Comparison of ENCODE assay signal across 1 cellular context in genomic region chr12:122420471-122421262, GRCh38.
TF ChIP-seq lines count a peak whose summit lies in the region.

No MANE protein-coding gene starts in this region.

TF ChIP-seq in H1, 55 proteins besides CTCF, POLR2A, EP300 and RAD21 (continued from another document):
- TF ChIP-seq TAF1 (IDR thresholded peaks at IDR 0.05; ENCODE audit: low read depth, low read length) (no peak), NANOG (IDR thresholded peaks at IDR 0.05; ENCODE audit: insufficient read depth, low read depth, low read length, poor library complexity, severe bottlenecking) (no peak), BRCA1 (IDR thresholded peaks at IDR 0.05; ENCODE audit: low read depth, low read length) (no peak), GABPA (IDR thresholded peaks at IDR 0.05; ENCODE audit: borderline replicate concordance, insufficient read depth, low read length) (no peak)
